In genomic region chrX:34130980-34131744, GRCh38 we compare ENCODE assay signal across 9 cellular contexts. TPM values are rescaled to one million over a fixed set of nuclear protein-coding genes. Genes with fewer than 3 reads are reported as not detected.
"Had no signal": no experiment of that assay in that cellular context is flagged by ENCODE, and none has a peak within 500 bp of the region (broad histone marks: within the 10 kb centered on the region; RNA-seq: fewer than 3 reads in every experiment).

No MANE protein-coding gene starts in this region.

- H3K4me3 ChIP-seq: GM23338, K562 had no signal

- ATAC-seq: GM23338, K562 had no signal

- FAIRE-seq: H1, H54, HTR-8/SVneo, K562 had no signal

- DNase-seq: H9, HCEC 1CT, IMR-90 had no signal

RNA-seq across cellular contexts. Expression of gene FAM47A, which starts 1.0 kb away (rescaled TPM):
- total RNA-seq: GM23338, H1, H9, HT-29, IMR-90, K562 had no signal
- polyA plus RNA-seq: GM23338, H1, IMR-90, K562 had no signal
